In the genomic region with DNA sequence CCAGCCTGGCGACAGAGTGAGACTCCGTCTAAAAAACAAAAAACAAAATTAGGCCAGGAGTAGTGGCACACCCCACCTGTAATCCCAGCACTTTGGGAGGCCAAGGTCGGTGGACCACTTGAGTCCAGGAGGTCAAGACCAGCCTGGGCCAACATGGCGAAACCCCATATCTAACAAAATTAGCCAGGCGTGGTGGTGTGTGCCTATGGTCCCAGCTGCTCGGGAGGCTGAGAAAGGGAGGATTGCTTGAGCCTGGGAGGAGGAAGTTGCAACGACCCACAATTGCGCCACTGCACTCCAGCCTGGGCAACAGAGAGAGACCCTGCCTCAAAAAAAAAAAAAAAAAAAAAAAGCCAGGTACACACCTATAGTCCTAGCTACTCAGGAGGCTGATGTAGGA, we compare ENCODE assay signal across 35 cellular contexts.
"Had no signal": no experiment of that assay in that cellular context is flagged by ENCODE, and none has a peak within 500 bp of the region (broad histone marks: within the 10 kb centered on the region; RNA-seq: fewer than 3 reads in every experiment).

No MANE protein-coding gene starts in this region.

- H3K36me3 Mint-ChIP-seq: activated CD4-positive, alpha-beta memory T cell treated with anti-CD3 and anti-CD28 coated beads for 36 hours; activated naive CD8-positive, alpha-beta T cell treated with anti-CD3 and anti-CD28 coated beads for 36 hours had no signal

- H3K27ac ChIP-seq: brain microvascular endothelial cell, cardiac muscle cell, KMS-11, SJSA1, VCaP had no signal

- H3K36me3 ChIP-seq: brain microvascular endothelial cell, cardiac muscle cell had no signal

- H3K4me3 Mint-ChIP-seq: activated B cell treated with CpG ODN at 0.5 μM for 24 hours; activated CD4-positive, alpha-beta memory T cell treated with anti-CD3 and anti-CD28 coated beads for 36 hours; activated naive CD4-positive, alpha-beta T cell treated with anti-CD3 and anti-CD28 coated beads, Interleukin-2, amount 10 ng/mL, durations not matched to agents 7 days and 5 days; activated naive CD8-positive, alpha-beta T cell treated with anti-CD3 and anti-CD28 coated beads for 36 hours; central memory CD8-positive, alpha-beta T cell; T-helper 1 cell treated with Interleukin-12 subunit alpha and Interleukin-12 subunit beta and Interleukin-4 antibody, amounts not matched to agents 30 μg/mL and 1 μg/mL, for 36 hours; T-helper 2 cell treated with Interferon-gamma antibody and Interleukin-4, amounts not matched to agents 5 μg/mL and 100 μg/mL, for 36 hours had no signal

- H3K4me1 ChIP-seq: SJSA1 had no signal

- H3K27me3 ChIP-seq: brain microvascular endothelial cell, cardiac muscle cell, SJSA1 had no signal

- DNase-seq: activated B cell treated with CpG ODN at 0.5 μM for 24 hours; activated CD4-positive, alpha-beta memory T cell treated with anti-CD3 and anti-CD28 coated beads for 36 hours; activated CD4-positive, alpha-beta T cell treated with anti-CD3 and anti-CD28 coated beads for 4 hours; activated CD4-positive, alpha-beta T cell treated with anti-CD3 and anti-CD28 coated beads, Interleukin-2, amount 50 U/mL, for 1 hour; activated CD4-positive, CD25-positive, alpha-beta regulatory T cell treated with anti-CD3 and anti-CD28 coated beads, Interleukin-2, amount 50 U/mL, for 72 hours; activated CD8-positive, alpha-beta memory T cell treated with anti-CD3 and anti-CD28 coated beads, Interleukin-2, amount 50 U/mL, for 48 hours; activated effector memory CD4-positive, alpha-beta T cell treated with Interleukin-2 at 50 U/mL for 16 hours; activated naive CD4-positive, alpha-beta T cell treated with anti-CD3 and anti-CD28 coated beads, Interleukin-2, amount 10 ng/mL, durations not matched to agents 7 days and 5 days; activated naive CD8-positive, alpha-beta T cell treated with anti-CD3 and anti-CD28 coated beads for 36 hours; activated T-cell treated with anti-CD3 and anti-CD28 coated beads, Interleukin-2, amount 50 U/mL, for 48 hours; amniotic stem cell; aorta; brain microvascular endothelial cell; MM.1S; NCI-H1092 treated with DMSO at 0.1 percent for 48 hours; NCI-H1417; NCI-H146; NCI-H187; NCI-H2029 treated with DMSO at 0.1 percent for 48 hours; NCI-H2107; NCI-H2171; NCI-H510A; NCI-H526; NCI-H748 treated with DMSO at 0.1 percent for 48 hours; NK-92 treated with Interleukin-12 subunit alpha and Interleukin-12 subunit beta, amount 100 ng/mL, for 24 hours; OCI-M1; SHP77 treated with DMSO at 0.1 percent for 48 hours; SK-N-SH had no signal

- H3K9me3 Mint-ChIP-seq: activated B cell treated with CpG ODN at 0.5 μM for 24 hours; activated CD4-positive, alpha-beta memory T cell treated with anti-CD3 and anti-CD28 coated beads for 36 hours; activated naive CD4-positive, alpha-beta T cell treated with anti-CD3 and anti-CD28 coated beads, Interleukin-2, amount 10 ng/mL, durations not matched to agents 7 days and 5 days; activated naive CD8-positive, alpha-beta T cell treated with anti-CD3 and anti-CD28 coated beads for 36 hours; central memory CD8-positive, alpha-beta T cell; T-helper 1 cell treated with Interleukin-12 subunit alpha and Interleukin-12 subunit beta and Interleukin-4 antibody, amounts not matched to agents 30 μg/mL and 1 μg/mL, for 36 hours; T-helper 2 cell treated with Interferon-gamma antibody and Interleukin-4, amounts not matched to agents 5 μg/mL and 100 μg/mL, for 36 hours had no signal

- H3K27ac Mint-ChIP-seq: activated B cell treated with CpG ODN at 0.5 μM for 24 hours; activated CD4-positive, alpha-beta memory T cell treated with anti-CD3 and anti-CD28 coated beads for 36 hours; activated naive CD4-positive, alpha-beta T cell treated with anti-CD3 and anti-CD28 coated beads, Interleukin-2, amount 10 ng/mL, durations not matched to agents 7 days and 5 days; activated naive CD8-positive, alpha-beta T cell treated with anti-CD3 and anti-CD28 coated beads for 36 hours; T-helper 1 cell treated with Interleukin-12 subunit alpha and Interleukin-12 subunit beta and Interleukin-4 antibody, amounts not matched to agents 30 μg/mL and 1 μg/mL, for 36 hours; T-helper 2 cell treated with Interferon-gamma antibody and Interleukin-4, amounts not matched to agents 5 μg/mL and 100 μg/mL, for 36 hours had no signal

- H3K27me3 Mint-ChIP-seq: activated B cell treated with CpG ODN at 0.5 μM for 24 hours; activated CD4-positive, alpha-beta memory T cell treated with anti-CD3 and anti-CD28 coated beads for 36 hours; activated naive CD4-positive, alpha-beta T cell treated with anti-CD3 and anti-CD28 coated beads, Interleukin-2, amount 10 ng/mL, durations not matched to agents 7 days and 5 days; activated naive CD8-positive, alpha-beta T cell treated with anti-CD3 and anti-CD28 coated beads for 36 hours; central memory CD8-positive, alpha-beta T cell had no signal

- H3K4me3 ChIP-seq: cardiac muscle cell, SJSA1 had no signal

- H3K9me3 ChIP-seq: SJSA1, SK-N-SH had no signal
